In the genomic region with DNA sequence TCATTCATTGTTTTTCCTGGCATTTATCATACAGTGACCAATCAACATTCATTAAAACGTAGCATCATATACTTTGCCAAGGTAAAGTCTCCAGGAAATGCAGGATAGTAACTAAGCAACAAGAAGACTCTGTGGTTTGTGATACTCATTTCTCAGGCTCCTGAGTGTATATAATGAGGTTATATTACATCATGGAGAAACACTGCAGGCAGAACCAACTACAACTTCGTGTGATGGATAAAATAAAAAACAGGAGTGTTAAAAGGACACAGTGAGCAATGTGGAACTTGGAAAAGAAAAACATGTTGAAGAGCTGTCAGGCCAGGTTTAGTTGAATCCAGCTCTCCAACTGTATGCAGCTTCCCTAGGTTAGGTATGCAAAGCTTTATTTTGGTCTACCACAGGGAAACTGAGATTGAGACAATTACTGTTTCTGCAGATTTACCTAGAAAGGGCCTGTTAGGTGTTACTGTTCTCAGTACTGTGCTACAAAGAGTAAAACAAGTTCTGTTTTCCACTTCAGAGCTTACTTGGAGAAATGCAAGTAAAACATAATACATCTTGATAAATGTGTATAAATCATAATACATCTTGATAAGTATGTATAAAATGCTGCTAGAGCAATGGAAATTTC, we compare ENCODE assay signal across 1 cellular context.
TF ChIP-seq lines count a peak whose summit lies in the region.

No MANE protein-coding gene starts in this region.

TF ChIP-seq in SK-N-SH treated with all-trans-retinoic acid at 6 μM for 48 hours, 23 proteins besides CTCF, POLR2A, EP300 and RAD21 (continued from another document):
- TF ChIP-seq, protein P1, sequence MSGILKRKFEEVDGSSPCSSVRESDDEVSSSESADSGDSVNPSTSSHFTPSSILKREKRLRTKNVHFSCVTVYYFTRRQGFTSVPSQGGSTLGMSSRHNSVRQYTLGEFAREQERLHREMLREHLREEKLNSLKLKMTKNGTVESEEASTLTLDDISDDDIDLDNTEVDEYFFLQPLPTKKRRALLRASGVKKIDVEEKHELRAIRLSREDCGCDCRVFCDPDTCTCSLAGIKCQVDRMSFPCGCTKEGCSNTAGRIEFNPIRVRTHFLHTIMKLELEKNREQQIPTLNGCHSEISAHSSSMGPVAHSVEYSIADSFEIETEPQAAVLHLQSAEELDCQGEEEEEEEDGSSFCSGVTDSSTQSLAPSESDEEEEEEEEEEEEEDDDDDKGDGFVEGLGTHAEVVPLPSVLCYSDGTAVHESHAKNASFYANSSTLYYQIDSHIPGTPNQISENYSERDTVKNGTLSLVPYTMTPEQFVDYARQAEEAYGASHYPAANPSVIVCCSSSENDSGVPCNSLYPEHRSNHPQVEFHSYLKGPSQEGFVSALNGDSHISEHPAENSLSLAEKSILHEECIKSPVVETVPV (CRISPR knock-in tag; IDR thresholded peaks at IDR 0.05), result no peak
